In genomic region chr6:144278659-144279314, GRCh38 we compare ENCODE assay signal across 27 cellular contexts. TPM values are rescaled to one million over a fixed set of nuclear protein-coding genes. Genes with fewer than 3 reads are reported as not detected.
DNase-seq lines count a peak whose midpoint lies in the region; ATAC-seq and TF ChIP-seq lines count a peak whose summit lies in the region.
"Had no signal": no experiment of that assay in that cellular context is flagged by ENCODE, and none has a peak within 500 bp of the region (broad histone marks: within the 10 kb centered on the region; RNA-seq: fewer than 3 reads in every experiment).

No MANE protein-coding gene starts in this region.

- 0 out of 2 replicates have a peak, but pooled peaks cover 2% of the 10 kb centered on the region for H3K9me1 ChIP-seq in IMR-90 (ENCODE audit: insufficient read depth, low read length)

- no peak overlapping the region for H2BK15ac ChIP-seq in IMR-90 (ENCODE audit: low read depth, low read length)

- TF ChIP-seq RAD21 in IMR-90 (IDR thresholded peaks at IDR 0.05; ENCODE audit: low read length): no peak

- H4K5ac ChIP-seq in IMR-90 (ENCODE audit: low read depth, low read length): no peak overlapping the region

- peak overlapping the region; percentile 24 for H2AK9ac ChIP-seq in IMR-90 (replicated peaks; ENCODE audit: low read depth, low read length, poor library complexity)

- in situ Hi-C loops in IMR-90 (cut with MboI; ENCODE audit: low sequenced_read_pairs): no loop called here

- H3K23ac ChIP-seq in IMR-90 (ENCODE audit: low read depth, low read length): no peak overlapping the region

- H3K4ac ChIP-seq in IMR-90 (ENCODE audit: low read depth, low read length): no peak overlapping the region

- no peak overlapping the region for H3K4me3 Mint-ChIP-seq in MCF 10A (ENCODE audit: unreplicated experiment)
- H3K4me3 Mint-ChIP-seq: activated CD8-positive, alpha-beta memory T cell treated with anti-CD3 and anti-CD28 coated beads, Interleukin-2, amount 10 ng/mL, durations not matched to agents 7 days and 5 days; activated naive CD4-positive, alpha-beta T cell treated with anti-CD3 and anti-CD28 coated beads, Interleukin-2, amount 50 U/mL, for 24 hours; activated T-helper 1 cell treated with anti-CD3 and anti-CD28 coated beads, Interleukin-12 subunit alpha, Interleukin-12 subunit beta, Interleukin-2, Interleukin-4 antibody, amounts not matched to agents 30 ng/mL and 10 ng/mL and 1 ng/mL, durations not matched to agents 14 hours and 24 hours and 36 hours; B cell; dendritic cell treated with granulocyte-macrophage colony-stimulating factor and Interleukin-4, amounts not matched to agents 40 ng/mL and 50 ng/mL, for 4 days; naive thymus-derived CD4-positive, alpha-beta T cell; stimulated activated effector memory CD8-positive, alpha-beta T cell treated with anti-CD3 and anti-CD28 coated beads, Interleukin-12 subunit alpha, Interleukin-12 subunit beta, amount 100 ng/mL, for 72 hours; T-helper 17 cell had no signal

- H2AFZ ChIP-seq in IMR-90 (replicated peaks; ENCODE audit: low read length, poor library complexity): peak overlapping the region; percentile 32

- ATAC-seq in IMR-90 (ENCODE audit: low read depth): no peak; the same call in 1 of the 2 replicates
- ATAC-seq in GM18873 (IDR thresholded peaks at IDR 0.05; ENCODE audit: low FRiP score, unreplicated experiment): no peak
- ATAC-seq in HG03045 (IDR thresholded peaks at IDR 0.05; ENCODE audit: unreplicated experiment): no peak
- ATAC-seq in HG03520 (IDR thresholded peaks at IDR 0.05; ENCODE audit: unreplicated experiment): no peak
- no peak for ATAC-seq in GM21381 (IDR thresholded peaks at IDR 0.05; ENCODE audit: unreplicated experiment)
- ATAC-seq: A549; activated CD8-positive, alpha-beta memory T cell treated with anti-CD3 and anti-CD28 coated beads, Interleukin-2, amount 10 ng/mL, durations not matched to agents 7 days and 5 days; naive thymus-derived CD4-positive, alpha-beta T cell; stimulated activated effector memory CD8-positive, alpha-beta T cell treated with anti-CD3 and anti-CD28 coated beads, Interleukin-12 subunit alpha, Interleukin-12 subunit beta, amount 100 ng/mL, for 72 hours; T-helper 17 cell had no signal

- no peak overlapping the region for H4K91ac ChIP-seq in IMR-90 (ENCODE audit: insufficient read depth, low read depth, low read length)

- no peaks in the 10 kb centered on the region for H3K36me3 Mint-ChIP-seq in MCF 10A (ENCODE audit: insufficient read depth, unreplicated experiment)
- H3K36me3 Mint-ChIP-seq: activated CD8-positive, alpha-beta memory T cell treated with anti-CD3 and anti-CD28 coated beads, Interleukin-2, amount 10 ng/mL, durations not matched to agents 7 days and 5 days; activated naive CD4-positive, alpha-beta T cell treated with anti-CD3 and anti-CD28 coated beads, Interleukin-2, amount 50 U/mL, for 24 hours; stimulated activated effector memory CD8-positive, alpha-beta T cell treated with anti-CD3 and anti-CD28 coated beads, Interleukin-12 subunit alpha, Interleukin-12 subunit beta, amount 100 ng/mL, for 72 hours had no signal

- H3K79me1 ChIP-seq in IMR-90 (ENCODE audit: low read depth in 1 of 2, low read length in 2 of 2): peaks cover 3 to 10% of the 10 kb centered on the region in 2 experiments; a peak in 2 of 4 replicates

- H3K56ac ChIP-seq in IMR-90 (ENCODE audit: extremely low read depth, insufficient read depth, low read length): no peak overlapping the region

- H3K9me3 Mint-ChIP-seq in MCF 10A (ENCODE audit: unreplicated experiment): no peaks in the 10 kb centered on the region
- H3K9me3 Mint-ChIP-seq: activated naive CD4-positive, alpha-beta T cell treated with anti-CD3 and anti-CD28 coated beads, Interleukin-2, amount 50 U/mL, for 24 hours; activated T-helper 1 cell treated with anti-CD3 and anti-CD28 coated beads, Interleukin-12 subunit alpha, Interleukin-12 subunit beta, Interleukin-2, Interleukin-4 antibody, amounts not matched to agents 30 ng/mL and 10 ng/mL and 1 ng/mL, durations not matched to agents 14 hours and 24 hours and 36 hours; dendritic cell treated with granulocyte-macrophage colony-stimulating factor and Interleukin-4, amounts not matched to agents 40 ng/mL and 50 ng/mL, for 4 days; naive thymus-derived CD4-positive, alpha-beta T cell; stimulated activated effector memory CD8-positive, alpha-beta T cell treated with anti-CD3 and anti-CD28 coated beads, Interleukin-12 subunit alpha, Interleukin-12 subunit beta, amount 100 ng/mL, for 72 hours had no signal

- H3K4me3 ChIP-seq in IMR-90 (ENCODE audit: insufficient read depth, low read depth, low read length): no peak overlapping the region
- H3K4me3 ChIP-seq: A549, cardiac muscle cell, SK-N-MC had no signal

- 100% methylated on average over 1 of the region's 4 CpGs; no CpG with 5 or more reads in 1 of the 2 experiments for WGBS in IMR-90 (ENCODE audit: extremely low coverage in 2 of 2, insufficient read length in 1 of 2), 2 experiments

- no peaks in the 10 kb centered on the region for H3K36me3 ChIP-seq in IMR-90 (ENCODE audit: control insufficient read depth, insufficient read depth, low read length)
- H3K36me3 ChIP-seq: cardiac muscle cell had no signal

- no peak for TF ChIP-seq POLR2A in IMR-90 (IDR thresholded peaks at IDR 0.05; ENCODE audit: low read depth, low read length)

- H3K27ac Mint-ChIP-seq in MCF 10A (ENCODE audit: low read depth, unreplicated experiment): peak overlapping the region; percentile 16
- H3K27ac Mint-ChIP-seq: activated CD8-positive, alpha-beta memory T cell treated with anti-CD3 and anti-CD28 coated beads, Interleukin-2, amount 10 ng/mL, durations not matched to agents 7 days and 5 days; activated naive CD4-positive, alpha-beta T cell treated with anti-CD3 and anti-CD28 coated beads, Interleukin-2, amount 50 U/mL, for 24 hours; activated T-helper 1 cell treated with anti-CD3 and anti-CD28 coated beads, Interleukin-12 subunit alpha, Interleukin-12 subunit beta, Interleukin-2, Interleukin-4 antibody, amounts not matched to agents 30 ng/mL and 10 ng/mL and 1 ng/mL, durations not matched to agents 14 hours and 24 hours and 36 hours; B cell; dendritic cell treated with granulocyte-macrophage colony-stimulating factor and Interleukin-4, amounts not matched to agents 40 ng/mL and 50 ng/mL, for 4 days; stimulated activated effector memory CD8-positive, alpha-beta T cell treated with anti-CD3 and anti-CD28 coated beads, Interleukin-12 subunit alpha, Interleukin-12 subunit beta, amount 100 ng/mL, for 72 hours; T-helper 17 cell had no signal

- POLR2A ChIA-PET in IMR-90 (lab: Charles Lee; ENCODE audit: unreplicated experiment): no interaction called here
- POLR2A ChIA-PET in MCF 10A (lab: Yijun Ruan, JAX): interaction anchor here (0.6 to 3.2 kb wide), 6 partner anchors 8 to 1443 kb away, joined by 3 to 37 read pairs (median 7); no protein-coding TSS in a partner anchor

- H4K20me1 ChIP-seq in IMR-90 (ENCODE audit: insufficient read depth, low read length): no peaks in the 10 kb centered on the region

- peak; percentile 59 for DNase-seq in EH (ENCODE audit: low read depth)
- DNase-seq in IMR-90: no peak
- DNase-seq in MCF 10A (ENCODE audit: unreplicated experiment): peak; percentile 88
- DNase-seq in islet precursor cell: peak; percentile 81
- DNase-seq: activated CD4-positive, alpha-beta T cell treated with anti-CD3 and anti-CD28 coated beads for 48 hours; activated CD8-positive, alpha-beta memory T cell treated with anti-CD3 and anti-CD28 coated beads, Interleukin-2, amount 10 ng/mL, durations not matched to agents 7 days and 5 days; DMS153; H7; naive thymus-derived CD4-positive, alpha-beta T cell; NCI-H1417 treated with DMSO at 0.1 percent for 48 hours; NCI-H510A; occipital lobe; stimulated activated CD4-positive, alpha-beta T cell treated with anti-CD3 and anti-CD28 coated beads, Interleukin-2, amount 100 ng/mL, for 48 hours; T-helper 17 cell had no signal

- BruUV-seq in IMR-90 (replicated peaks; lab: Mats Ljungman, UMichigan) (no TSS peak), MCF 10A (replicated peaks; lab: Mats Ljungman, UMichigan) (no TSS peak)

- H3K27ac ChIP-seq in IMR-90 (ENCODE audit: insufficient read depth, low read length): no peak overlapping the region
- H3K27ac ChIP-seq: cardiac muscle cell, HL-60, SK-N-MC had no signal

- no peak overlapping the region for H3K4me2 ChIP-seq in IMR-90 (ENCODE audit: low read depth, low read length)
- H3K4me2 ChIP-seq: A549 had no signal

- H4K8ac ChIP-seq in IMR-90 (ENCODE audit: low read depth in 2 of 2, low read length in 2 of 2): no peak overlapping the region

- dilution Hi-C loops in IMR-90 (cut with HindIII; ENCODE audit: low sequenced_read_pairs, unreplicated experiment): no loop called here

- H2BK20ac ChIP-seq in IMR-90 (ENCODE audit: low read depth, low read length): no peak overlapping the region

- H3K9ac ChIP-seq in IMR-90 (ENCODE audit: low read depth, low read length): no peak overlapping the region

- no peak overlapping the region for H2AK5ac ChIP-seq in IMR-90 (ENCODE audit: low read depth, low read length)

- no peak overlapping the region for H3K14ac ChIP-seq in IMR-90 (replicated peaks; ENCODE audit: low read depth, low read length)

- TF ChIP-seq CTCF in IMR-90 (conservative IDR thresholded peaks at IDR 0.05; ENCODE audit: low read depth, low read length) (no peak), MCF 10A (IDR thresholded peaks at IDR 0.05; ENCODE audit: unreplicated experiment) (no peak)

- H2BK5ac ChIP-seq in IMR-90 (ENCODE audit: low read depth, low read length, poor library complexity, severe bottlenecking): no peak overlapping the region

- intact Hi-C loops in IMR-90 (cut with micrococcal nuclease): no loop called here
- intact Hi-C loops in MCF 10A (cut with micrococcal nuclease): loop anchor here (1.0 kb wide), 1 partner anchor 12 kb away; no protein-coding TSS in a partner anchor

- no peaks in the 10 kb centered on the region for H3K9me3 ChIP-seq in IMR-90 (ENCODE audit: control insufficient read depth, insufficient read depth, low read length)
- H3K9me3 ChIP-seq: A549 had no signal

- H3K27me3 Mint-ChIP-seq in MCF 10A (ENCODE audit: insufficient read depth, unreplicated experiment): no peaks in the 10 kb centered on the region
- H3K27me3 Mint-ChIP-seq: dendritic cell treated with granulocyte-macrophage colony-stimulating factor and Interleukin-4, amounts not matched to agents 40 ng/mL and 50 ng/mL, for 4 days had no signal

- no peaks in the 10 kb centered on the region for H3K27me3 ChIP-seq in IMR-90 (ENCODE audit: control insufficient read depth, insufficient read depth, low read length)
- H3K27me3 ChIP-seq: cardiac muscle cell had no signal

- peaks cover 12% of the 10 kb centered on the region for H3K4me1 Mint-ChIP-seq in MCF 10A (ENCODE audit: insufficient read depth, unreplicated experiment)

- H3K18ac ChIP-seq in IMR-90 (ENCODE audit: low read depth, low read length): no peak overlapping the region

- CTCF ChIA-PET in IMR-90 (lab: Yijun Ruan, JAX) (no interaction called here), MCF 10A (lab: Yijun Ruan, JAX) (interaction anchor here (0.8 to 1.4 kb wide), 2 partner anchors 12 to 68 kb away, joined by 3 to 4 read pairs; no protein-coding TSS in a partner anchor)

- H3K4me1 ChIP-seq in IMR-90 (ENCODE audit: control insufficient read depth, insufficient read depth, low read length): no peaks in the 10 kb centered on the region

- H2BK120ac ChIP-seq in IMR-90 (ENCODE audit: low read depth, low read length): no peak overlapping the region

RNA-seq across cellular contexts. Expression of gene UTRN, which starts 6.3 kb away (rescaled TPM):
- total RNA-seq in IMR-90 (2012; rRNA removed) (83.5 and 91.4 TPM in 2 replicates), MCF 10A (2022) (78.7 and 84.8 TPM in 2 replicates)
- polyA plus RNA-seq in IMR-90 (2012; rRNA removed): 17.3 and 18.7 TPM in 2 replicates
- 6.6 and 11.2 TPM in 2 replicates for polyA plus RNA-seq in IMR-90 (2012; cell fraction: cytosol; rRNA removed)
- 11.9 and 27.9 TPM in 2 replicates for polyA plus RNA-seq in IMR-90 (2012; cell fraction: nucleus; rRNA removed; ENCODE audit: low replicate concordance)
